Comparison of ENCODE assay signal across 10 cellular contexts in the genomic region with DNA sequence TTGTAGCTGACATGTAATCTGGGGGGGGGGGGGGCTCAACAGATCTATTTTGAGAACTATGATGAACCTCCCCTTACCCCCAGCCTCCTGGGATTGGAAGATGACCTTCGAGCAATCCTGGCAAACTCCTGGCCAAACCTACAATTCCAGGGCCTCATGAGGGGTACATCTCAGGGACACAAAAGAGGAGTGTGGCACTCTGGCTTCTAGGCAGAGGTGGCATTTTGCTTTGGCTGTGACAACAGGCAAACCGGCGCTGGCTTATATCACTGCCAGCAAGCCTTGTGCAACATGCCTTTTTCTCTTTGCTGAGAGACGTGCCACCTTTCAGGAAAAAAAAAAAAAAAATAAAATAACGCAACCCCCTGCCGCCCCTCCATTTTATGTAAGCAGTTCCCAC. TPM values are rescaled to one million over a fixed set of nuclear protein-coding genes. Genes with fewer than 3 reads are reported as not detected.
"Had no signal": no experiment of that assay in that cellular context is flagged by ENCODE, and none has a peak within 500 bp of the region (broad histone marks: within the 10 kb centered on the region; RNA-seq: fewer than 3 reads in every experiment).

No MANE protein-coding gene starts in this region.

- H3K4me1 ChIP-seq: HAP-1 had no signal

- H3K9me3 ChIP-seq: HAP-1 had no signal

- H3K4me3 ChIP-seq: GM23248, HAP-1, K562 had no signal

- H3K4me3 Mint-ChIP-seq: HFFc6 had no signal

- H3K27ac Mint-ChIP-seq: HFFc6 had no signal

- H3K9me3 Mint-ChIP-seq: HFFc6 had no signal

- H3K36me3 ChIP-seq: HAP-1 had no signal

- H3K27ac ChIP-seq: GM23248 had no signal

- ATAC-seq: HCT116, K562 had no signal

- DNase-seq: GM23248, GOT3, H7, HFFc6, IMR-90 had no signal

RNA-seq across cellular contexts. Expression of gene FEZF2, which starts 31.8 kb away (rescaled TPM):
- total RNA-seq: GM23248, H4, HFFc6, HT-29, IMR-90, K562 had no signal
- polyA plus RNA-seq: GM23248, IMR-90, K562 had no signal
